Comparison of ENCODE assay signal across 8 cellular contexts in the genomic region with DNA sequence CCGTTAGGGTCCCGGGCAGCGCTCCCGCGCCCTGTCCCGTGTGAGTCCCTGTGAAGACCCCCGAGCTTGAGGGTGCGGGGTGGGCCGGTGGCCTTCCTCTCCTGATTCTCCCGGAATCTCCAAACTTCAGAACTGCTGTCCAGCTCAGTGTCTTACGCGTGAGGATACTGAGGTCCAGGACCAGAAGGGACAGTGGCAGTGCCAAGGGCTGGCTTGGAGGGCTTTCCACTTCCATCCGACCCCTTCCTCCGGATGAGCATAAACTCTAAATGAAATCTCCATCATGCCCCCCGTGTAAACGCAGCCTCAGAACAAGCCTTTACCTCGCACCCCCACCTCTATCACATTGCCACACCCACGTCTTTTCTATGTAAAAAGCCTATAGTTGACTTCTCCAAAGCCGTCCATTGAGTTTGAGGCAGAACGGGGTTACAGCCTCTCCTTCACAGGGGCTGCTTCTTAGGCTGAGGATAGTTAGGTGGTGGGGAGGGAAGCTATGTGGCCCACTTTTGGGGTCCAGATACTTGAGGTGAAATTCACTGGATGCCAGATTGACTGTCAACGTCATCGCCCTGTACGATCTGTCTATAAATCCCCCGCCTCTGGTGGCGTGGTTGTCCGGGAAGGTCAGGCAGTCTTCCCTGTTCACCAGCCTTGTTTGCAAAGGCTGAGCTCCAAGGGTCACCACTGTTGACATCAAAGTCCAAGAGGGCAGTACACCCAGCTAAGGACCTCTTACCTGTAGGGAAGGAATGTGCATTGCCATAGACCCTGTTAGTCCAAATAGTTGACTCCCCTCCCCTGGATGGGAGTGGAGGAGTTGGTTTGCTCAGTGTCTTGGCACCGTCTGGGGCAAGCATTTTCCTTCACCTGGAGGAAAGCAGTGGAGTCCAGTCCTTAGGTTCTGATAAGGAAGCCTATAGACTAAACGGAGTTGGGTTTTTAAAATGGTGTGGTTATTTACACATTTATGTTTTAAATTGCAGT. TPM values are rescaled to one million over a fixed set of nuclear protein-coding genes. Genes with fewer than 3 reads are reported as not detected.
DNase-seq lines count a peak whose midpoint lies in the region; ATAC-seq, FAIRE-seq and TF ChIP-seq lines count a peak whose summit lies in the region.

No MANE protein-coding gene starts in this region.

- peak overlapping the region; percentile 80 for H3K4me3 ChIP-seq in ACC112 (ENCODE audit: low read depth, low read length)
- H3K4me3 ChIP-seq in Peyer's patch: peak overlapping the region; percentile 82 to 99 (median 97)
- H3K4me3 ChIP-seq in right cardiac atrium (ENCODE audit: low read length): peak overlapping the region; percentile 97
- H3K4me3 ChIP-seq in gastrocnemius medialis: peak overlapping the region; percentile 85 to 94 (median 90)

- H3K36me3 ChIP-seq in ACC112 (ENCODE audit: insufficient read depth, low read length): no peaks in the 10 kb centered on the region
- peaks cover 0 to 1% (median 0%) of the 10 kb centered on the region in 3 donors for H3K36me3 ChIP-seq in Peyer's patch
- H3K36me3 ChIP-seq in gastrocnemius medialis: no peaks in the 10 kb centered on the region

- TF ChIP-seq POLR2A in Peyer's patch (IDR thresholded peaks at IDR 0.05): peak in 1 of 2 donors; percentile 25
- TF ChIP-seq POLR2A in gastrocnemius medialis (IDR thresholded peaks at IDR 0.05): no peak

- H3K79me2 ChIP-seq in ACC112 (ENCODE audit: control insufficient read depth, insufficient read depth, low read length, unreplicated experiment): peaks cover 57% of the 10 kb centered on the region

- in situ Hi-C loops in gastrocnemius medialis (cut with MboI; ENCODE audit: low sequenced_read_pairs in 4 of 4): loop anchor here in 2 of 4 donors (10.0 to 25.0 kb wide), 2 partner anchors 54 to 201 kb away; a partner anchor contains a TSS

- TF ChIP-seq CTCF in Peyer's patch (IDR thresholded peaks at IDR 0.05): no peak
- no peak for TF ChIP-seq CTCF in gastrocnemius medialis (IDR thresholded peaks at IDR 0.05 in 4 of 5, conservative IDR thresholded peaks at IDR 0.05 in 1 of 5)

- no peak for DNase-seq in GM19239 (ENCODE audit: insufficient read length, low spot score)
- peak; percentile 58 to 76 (median 70) for DNase-seq in Peyer's patch
- DNase-seq in activated effector memory CD4-positive, alpha-beta T cell treated with anti-CD3 and anti-CD28 coated beads, Interleukin-2, amount 50 U/mL, for 16 hours: peak; percentile 81
- DNase-seq in right cardiac atrium: no peak
- no peak for DNase-seq in gastrocnemius medialis

- peak; percentile 78 for FAIRE-seq in GM19239 (lab: Jason Lieb, UNC)

- intact Hi-C loops in right cardiac atrium (cut with DNase I) (loop anchor here in 3 of 4 donors (5.0 to 10.0 kb wide), 4 partner anchors 54 to 464 kb away; a partner anchor contains a TSS), gastrocnemius medialis (cut with DNase I; ENCODE audit: low total_unique reads) (no loop called here)

- H3K4me1 ChIP-seq in ACC112 (ENCODE audit: control insufficient read depth, insufficient read depth, low read length, unreplicated experiment): peaks cover 22% of the 10 kb centered on the region
- H3K4me1 ChIP-seq in Peyer's patch: peaks cover 0 to 33% (median 8%) of the 10 kb centered on the region in 4 donors
- H3K4me1 ChIP-seq in right cardiac atrium (ENCODE audit: control insufficient read depth, insufficient read depth, low read length): peaks cover 7% of the 10 kb centered on the region
- H3K4me1 ChIP-seq in gastrocnemius medialis: peaks cover 23 to 48% of the 10 kb centered on the region in 2 donors

- ATAC-seq in right cardiac atrium (no peak), gastrocnemius medialis (peak; percentile 2 to 8), GM18873 (IDR thresholded peaks at IDR 0.05; ENCODE audit: low FRiP score, unreplicated experiment) (no peak), GM19463 (IDR thresholded peaks at IDR 0.05; ENCODE audit: unreplicated experiment) (no peak)

- peak overlapping the region; percentile 4 for H2AFZ ChIP-seq in ACC112 (ENCODE audit: low read length, unreplicated experiment)

- whole genome bisulfite sequencing in right cardiac atrium: 11% methylated on average over 28 of the region's 28 CpGs

- H3K27ac ChIP-seq in ACC112 (ENCODE audit: low read depth, low read length) (peak overlapping the region; percentile 62), Peyer's patch (peak overlapping the region; percentile 95 to 100 (median 98)), right cardiac atrium (ENCODE audit: low read length) (peak overlapping the region; percentile 98), gastrocnemius medialis (peak overlapping the region; percentile 93 to 97 (median 96))

- H3K27me3 ChIP-seq in ACC112 (ENCODE audit: insufficient read depth, low read length) (no peaks in the 10 kb centered on the region), Peyer's patch (no peaks in the 10 kb centered on the region), right cardiac atrium (ENCODE audit: control insufficient read depth, insufficient read depth) (no peaks in the 10 kb centered on the region), gastrocnemius medialis (no peaks in the 10 kb centered on the region)

- H3K9me3 ChIP-seq in Peyer's patch (no peaks in the 10 kb centered on the region), right cardiac atrium (ENCODE audit: control insufficient read depth, low read length) (no peaks in the 10 kb centered on the region), gastrocnemius medialis (no peaks in the 10 kb centered on the region)

RNA-seq across cellular contexts. Expression of a gene that starts 1.2 kb away (rescaled TPM):
- total RNA-seq in Peyer's patch (100 to 1,000 TPM in 1 of 4 donors, 10 to 100 TPM in 3; 50.1 to 118 (median 58.8) TPM), right cardiac atrium (10 to 100 TPM in 3 of 4 donors, 1 to 10 TPM in 1; 8.0 to 16.6 (median 10.4) TPM), gastrocnemius medialis (10 to 100 TPM in 3 of 4 donors, 1 to 10 TPM in 1; 7.8 to 12.3 (median 11.4) TPM)
- 3.6 TPM for polyA plus RNA-seq in right cardiac atrium

Comparison
In these comparisons a context has a peak if more than half of its experiments do, and no peak if none do; other contexts are left out.
1. DNase-seq: peak in Peyer's patch (3 of 3) and activated effector memory CD4-positive, alpha-beta T cell treated with anti-CD3 and anti-CD28 coated beads, Interleukin-2, amount 50 U/mL, for 16 hours (single experiment); none in GM19239 (single experiment), right cardiac atrium (0 of 3) and gastrocnemius medialis (0 of 2).
2. ATAC-seq: peak in gastrocnemius medialis (2 of 2); none in right cardiac atrium (0 of 2), GM18873 (single experiment) and GM19463 (single experiment).
3. Peak in every context shown above with its lines, with median percentiles within 50 percentile points of each other: H3K27ac ChIP-seq and H3K4me3 ChIP-seq.